23 cellular contexts compared by ENCODE assay signal in genomic region chr4:37623940-37624339, GRCh38.
DNase-seq lines count a peak whose midpoint lies in the region; ATAC-seq, FAIRE-seq and TF ChIP-seq lines count a peak whose summit lies in the region.
"Had no signal": no experiment of that assay in that cellular context is flagged by ENCODE, and none has a peak within 500 bp of the region (broad histone marks: within the 10 kb centered on the region; RNA-seq: fewer than 3 reads in every experiment).

No MANE protein-coding gene starts in this region.

- DNase-seq in Right ventricle myocardium superior, result no peak
- DNase-seq in Right ventricle myocardium inferior (ENCODE audit: missing footprints), result no peak
- no peak for DNase-seq in K562 (ENCODE audit: extremely low read depth in 1 of 4, low spot score in 3 of 4)
- no peak for DNase-seq in nephron progenitor cell
- DNase-seq in gastrocnemius medialis, result no peak
- no peak for DNase-seq in NCI-H510A treated with DMSO at 0.1 percent for 48 hours (lab: John Stamatoyannopoulos, UW)
- DNase-seq in DMS 273 (lab: John Stamatoyannopoulos, UW; ENCODE audit: unreplicated experiment), result no peak
- DNase-seq: AML-193; Caco-2; CD4-positive, alpha-beta T cell; DMS153; DMS79 treated with DMSO at 0.1 percent for 48 hours; GF-D8; HCEC 1CT; HFFc6 had no signal

- 25% methylated on average over 8 of the region's 8 CpGs for WGBS in K562 (ENCODE audit: insufficient coverage, low coverage, missing lambda C conversion rate)

- no peak for FAIRE-seq in K562 (lab: Jason Lieb, UNC)
- FAIRE-seq: A549, D721Med, H54, HTR-8/SVneo had no signal

- peaks cover 8% of the 10 kb centered on the region for H3K36me3 Mint-ChIP-seq in nephron progenitor cell (ENCODE audit: low read depth)

- no TSS peak for BruUV-seq in K562 (replicated peaks; lab: Mats Ljungman, UMichigan)

- TF ChIP-seq RAD21 in K562 (CRISPR knock-in tag; conservative IDR thresholded peaks at IDR 0.05 in 1 of 2, IDR thresholded peaks at IDR 0.05 in 1 of 2), result no peak

- no peak overlapping the region for H3K4me3 Mint-ChIP-seq in nephron progenitor cell
- H3K4me3 Mint-ChIP-seq: CD4-positive, alpha-beta T cell; GM23338; HFFc6 had no signal

- H3K4me2 ChIP-seq in K562 (ENCODE audit: insufficient read depth, low read length), result no peak overlapping the region
- H3K4me2 ChIP-seq: A549, GM23338 had no signal

- H3K79me2 ChIP-seq in K562 (ENCODE audit: control insufficient read depth, insufficient read depth, low read length), result no peaks in the 10 kb centered on the region

- no peak overlapping the region for H2AFZ ChIP-seq in K562 (ENCODE audit: low read depth, low read length)
- H2AFZ ChIP-seq: GM23338 had no signal

- no peaks in the 10 kb centered on the region for H3K9me1 ChIP-seq in K562 (ENCODE audit: control insufficient read depth, insufficient read depth, low read length)

- H3K27ac Mint-ChIP-seq in nephron progenitor cell, result peak overlapping the region; percentile 93
- H3K27ac Mint-ChIP-seq: CD4-positive, alpha-beta T cell; GM23338; HFFc6 had no signal

- TF ChIP-seq EP300 in K562 (IDR thresholded peaks at IDR 0.05; ENCODE audit: low read length), result no peak

- intact Hi-C loops in Right ventricle myocardium superior (cut with DNase I), result no loop called here
- intact Hi-C loops in Right ventricle myocardium inferior (cut with DNase I), result no loop called here
- intact Hi-C loops in K562 (cut with micrococcal nuclease), result no loop called here
- intact Hi-C loops in gastrocnemius medialis (cut with DNase I; ENCODE audit: low total_unique reads), result no loop called here

- H3K4me1 Mint-ChIP-seq in nephron progenitor cell, result peaks cover 23% of the 10 kb centered on the region

- no peak for TF ChIP-seq POLR2A in K562 (conservative IDR thresholded peaks at IDR 0.05)
- no peak for TF ChIP-seq POLR2A in gastrocnemius medialis (IDR thresholded peaks at IDR 0.05)

- CTCF ChIA-PET in K562 (lab: Yijun Ruan, JAX; ENCODE audit: low intra/inter-chr PET ratio), result no interaction called here

- no peaks in the 10 kb centered on the region for H3K27me3 Mint-ChIP-seq in nephron progenitor cell (ENCODE audit: low read depth, poor library complexity)
- H3K27me3 Mint-ChIP-seq: CD4-positive, alpha-beta T cell had no signal

- ATAC-seq in Right ventricle myocardium superior (ENCODE audit: poor library complexity) (peak; percentile 51), Right ventricle myocardium inferior (no peak), K562 (no peak), gastrocnemius medialis (no peak), HG03520 (IDR thresholded peaks at IDR 0.05; ENCODE audit: unreplicated experiment) (no peak)
- ATAC-seq: A549, GM23338 had no signal

- H3K4me3 ChIP-seq in K562, result no peak overlapping the region
- no peak overlapping the region for H3K4me3 ChIP-seq in gastrocnemius medialis
- H3K4me3 ChIP-seq: A549, GM23338 had no signal

- H3K27me3 ChIP-seq in K562 (ENCODE audit: control insufficient read depth in 2 of 2, insufficient read depth in 2 of 2, low read length in 2 of 2) (peaks cover 0 to 3% of the 10 kb centered on the region in 2 experiments; a peak in 1 of 5 replicates), gastrocnemius medialis (no peaks in the 10 kb centered on the region)

- no peak overlapping the region for H3K9ac ChIP-seq in K562 (ENCODE audit: insufficient read depth in 1 of 2, low read depth in 2 of 2, low read length in 2 of 2)

- H3K9me3 ChIP-seq in K562 (replicated peaks; ENCODE audit: control insufficient read depth, insufficient read depth, low read depth, low read length) (no peaks in the 10 kb centered on the region), gastrocnemius medialis (no peaks in the 10 kb centered on the region)
- H3K9me3 ChIP-seq: A549, Caco-2 had no signal

- no peaks in the 10 kb centered on the region for H3K9me3 Mint-ChIP-seq in nephron progenitor cell
- H3K9me3 Mint-ChIP-seq: CD4-positive, alpha-beta T cell; GM23338; HFFc6 had no signal

- H3K36me3 ChIP-seq in K562 (ENCODE audit: control insufficient read depth, insufficient read depth, low read length) (no peaks in the 10 kb centered on the region), gastrocnemius medialis (no peaks in the 10 kb centered on the region)

- in situ Hi-C loops in K562 (cut with MboI), result no loop called here
- in situ Hi-C loops in gastrocnemius medialis (cut with MboI; ENCODE audit: low sequenced_read_pairs in 4 of 4), result loop anchor here in 2 of 4 donors (25.0 kb wide), 1 partner anchor 413 kb away; no protein-coding TSS in a partner anchor

- H4K20me1 ChIP-seq in K562 (replicated peaks; ENCODE audit: control insufficient read depth, insufficient read depth, low read length), result no peaks in the 10 kb centered on the region

- no peak overlapping the region for H3K27ac ChIP-seq in K562 (ENCODE audit: extremely low read depth, low read depth, low read length)
- H3K27ac ChIP-seq in gastrocnemius medialis, result peak overlapping the region in 3 of 4 donors; percentile 26 to 58 (median 49)
- H3K27ac ChIP-seq: 22Rv1, A549, C4-2B had no signal

- TF ChIP-seq CTCF in K562 (IDR thresholded peaks at IDR 0.05 in 2 of 3, conservative IDR thresholded peaks at IDR 0.05 in 1 of 3; ENCODE audit: insufficient read depth in 2 of 3, low read depth in 1 of 3, low read length in 3 of 3) (no peak), nephron progenitor cell (IDR thresholded peaks at IDR 0.05) (no peak), gastrocnemius medialis (IDR thresholded peaks at IDR 0.05 in 4 of 5, conservative IDR thresholded peaks at IDR 0.05 in 1 of 5) (no peak)

- POLR2A ChIA-PET in K562 (lab: Yijun Ruan, JAX), result no interaction called here

- H3K4me1 ChIP-seq in K562 (replicated peaks in 1 of 2; ENCODE audit: control insufficient read depth in 2 of 2, insufficient read depth in 2 of 2, low read length in 2 of 2), result peaks cover 0 to 4% of the 10 kb centered on the region in 2 experiments; a peak in 2 of 5 replicates
- H3K4me1 ChIP-seq in gastrocnemius medialis, result peaks cover 27 to 52% of the 10 kb centered on the region in 2 donors

TF ChIP-seq in K562, 482 proteins besides CTCF, POLR2A, EP300 and RAD21 (continues in another document):
- no peak for TF ChIP-seq NFE2L1 (tag; IDR thresholded peaks at IDR 0.05; ENCODE audit: borderline replicate concordance, low read depth)
- no peak for TF ChIP-seq THRA (IDR thresholded peaks at IDR 0.05)
- no peak for TF ChIP-seq EP400 (IDR thresholded peaks at IDR 0.05)
- no peak for TF ChIP-seq DMBX1 (CRISPR knock-in tag; IDR thresholded peaks at IDR 0.05; ENCODE audit: borderline replicate concordance)
- TF ChIP-seq ZNF316 (IDR thresholded peaks at IDR 0.05), result 0 out of 2 replicates have a peak, but pooled peaks have one; percentile 63
- TF ChIP-seq CREB3L1 (IDR thresholded peaks at IDR 0.05; ENCODE audit: borderline replicate concordance, low read depth), result no peak
- peak; percentile 24; the same call in 1 of the 2 replicates for TF ChIP-seq MAFG (tag; conservative IDR thresholded peaks at IDR 0.05)
- TF ChIP-seq NBN (IDR thresholded peaks at IDR 0.05; ENCODE audit: low read depth), result no peak
- no peak for TF ChIP-seq ZNF395 (CRISPR knock-in tag; IDR thresholded peaks at IDR 0.05)
- TF ChIP-seq NKRF (IDR thresholded peaks at IDR 0.05; ENCODE audit: borderline replicate concordance), result no peak
- TF ChIP-seq RNF2 (IDR thresholded peaks at IDR 0.05), result no peak
